In genomic region chr16:66134875-66135274, GRCh38 we compare ENCODE assay signal across 17 cellular contexts.
"Had no signal": no experiment of that assay in that cellular context is flagged by ENCODE, and none has a peak within 500 bp of the region (broad histone marks: within the 10 kb centered on the region; RNA-seq: fewer than 3 reads in every experiment).

No MANE protein-coding gene starts in this region.

- H3K27ac ChIP-seq: hepatocyte, neural progenitor cell, pancreas had no signal

- H3K9ac ChIP-seq: neural progenitor cell had no signal

- H3K4me1 ChIP-seq: left lung, pancreas had no signal

- H3K27ac Mint-ChIP-seq: activated CD8-positive, alpha-beta memory T cell treated with anti-CD3 and anti-CD28 coated beads, Interleukin-2, amount 10 ng/mL, durations not matched to agents 7 days and 5 days; activated T-cell treated with anti-CD3 and anti-CD28 coated beads, Interleukin-2, amount 50 U/mL, for 24 hours; neural progenitor cell; stimulated activated memory B cell treated with anti-CD40 and anti-IgM and Interleukin-4, amounts not matched to agents 10 μg/mL and 1 μg/mL and 100 μg/mL, for 72 hours had no signal

- DNase-seq: activated CD4-positive, alpha-beta T cell treated with anti-CD3 and anti-CD28 coated beads for 1 hour; activated CD4-positive, alpha-beta T cell treated with anti-CD3 and anti-CD28 coated beads, Interleukin-2, amount 50 U/mL, for 4 hours; activated CD8-positive, alpha-beta memory T cell treated with anti-CD3 and anti-CD28 coated beads, Interleukin-2, amount 10 ng/mL, durations not matched to agents 7 days and 5 days; activated effector memory CD4-positive, alpha-beta T cell treated with Interleukin-2 at 50 U/mL for 16 hours; activated naive CD4-positive, alpha-beta T cell treated with anti-CD3 and anti-CD28 coated beads, Interleukin-2, amount 50 U/mL, for 16 hours; activated T-cell treated with anti-CD3 and anti-CD28 coated beads, Interleukin-2, amount 50 U/mL, for 24 hours; left lung; pancreas; stimulated activated CD4-positive, alpha-beta T cell treated with anti-CD3 and anti-CD28 coated beads, Interleukin-2, amount 100 ng/mL, for 48 hours; T-helper 1 cell; T1000 had no signal

- H3K4me3 Mint-ChIP-seq: activated CD8-positive, alpha-beta memory T cell treated with anti-CD3 and anti-CD28 coated beads, Interleukin-2, amount 10 ng/mL, durations not matched to agents 7 days and 5 days; activated T-cell treated with anti-CD3 and anti-CD28 coated beads, Interleukin-2, amount 50 U/mL, for 24 hours; neural progenitor cell; stimulated activated memory B cell treated with anti-CD40 and anti-IgM and Interleukin-4, amounts not matched to agents 10 μg/mL and 1 μg/mL and 100 μg/mL, for 72 hours had no signal

- H3K36me3 ChIP-seq: left lung, neural progenitor cell, pancreas, tibial nerve had no signal

- H3K4me3 ChIP-seq: hepatocyte, left lung, neural progenitor cell, pancreas, tibial nerve had no signal

- H3K4me2 ChIP-seq: hepatocyte, neural progenitor cell had no signal

- H3K36me3 Mint-ChIP-seq: activated CD8-positive, alpha-beta memory T cell treated with anti-CD3 and anti-CD28 coated beads, Interleukin-2, amount 10 ng/mL, durations not matched to agents 7 days and 5 days; neural progenitor cell; stimulated activated memory B cell treated with anti-CD40 and anti-IgM and Interleukin-4, amounts not matched to agents 10 μg/mL and 1 μg/mL and 100 μg/mL, for 72 hours had no signal

- H3K9me3 ChIP-seq: left lung, pancreas, tibial nerve had no signal

- H3K27me3 ChIP-seq: hepatocyte, neural progenitor cell, pancreas, tibial nerve had no signal

- H3K4me1 Mint-ChIP-seq: activated CD8-positive, alpha-beta memory T cell treated with anti-CD3 and anti-CD28 coated beads, Interleukin-2, amount 10 ng/mL, durations not matched to agents 7 days and 5 days; stimulated activated memory B cell treated with anti-CD40 and anti-IgM and Interleukin-4, amounts not matched to agents 10 μg/mL and 1 μg/mL and 100 μg/mL, for 72 hours had no signal

- H3K9me3 Mint-ChIP-seq: activated T-cell treated with anti-CD3 and anti-CD28 coated beads, Interleukin-2, amount 50 U/mL, for 24 hours; neural progenitor cell; stimulated activated memory B cell treated with anti-CD40 and anti-IgM and Interleukin-4, amounts not matched to agents 10 μg/mL and 1 μg/mL and 100 μg/mL, for 72 hours had no signal

- H2AFZ ChIP-seq: hepatocyte, neural progenitor cell had no signal

- FAIRE-seq: keratinocyte, pancreas had no signal

- ATAC-seq: activated CD8-positive, alpha-beta memory T cell treated with anti-CD3 and anti-CD28 coated beads, Interleukin-2, amount 10 ng/mL, durations not matched to agents 7 days and 5 days; esophagus mucosa; left lung; stimulated activated memory B cell treated with anti-CD40 and anti-IgM and Interleukin-4, amounts not matched to agents 10 μg/mL and 1 μg/mL and 100 μg/mL, for 72 hours had no signal
